In the genomic region with DNA sequence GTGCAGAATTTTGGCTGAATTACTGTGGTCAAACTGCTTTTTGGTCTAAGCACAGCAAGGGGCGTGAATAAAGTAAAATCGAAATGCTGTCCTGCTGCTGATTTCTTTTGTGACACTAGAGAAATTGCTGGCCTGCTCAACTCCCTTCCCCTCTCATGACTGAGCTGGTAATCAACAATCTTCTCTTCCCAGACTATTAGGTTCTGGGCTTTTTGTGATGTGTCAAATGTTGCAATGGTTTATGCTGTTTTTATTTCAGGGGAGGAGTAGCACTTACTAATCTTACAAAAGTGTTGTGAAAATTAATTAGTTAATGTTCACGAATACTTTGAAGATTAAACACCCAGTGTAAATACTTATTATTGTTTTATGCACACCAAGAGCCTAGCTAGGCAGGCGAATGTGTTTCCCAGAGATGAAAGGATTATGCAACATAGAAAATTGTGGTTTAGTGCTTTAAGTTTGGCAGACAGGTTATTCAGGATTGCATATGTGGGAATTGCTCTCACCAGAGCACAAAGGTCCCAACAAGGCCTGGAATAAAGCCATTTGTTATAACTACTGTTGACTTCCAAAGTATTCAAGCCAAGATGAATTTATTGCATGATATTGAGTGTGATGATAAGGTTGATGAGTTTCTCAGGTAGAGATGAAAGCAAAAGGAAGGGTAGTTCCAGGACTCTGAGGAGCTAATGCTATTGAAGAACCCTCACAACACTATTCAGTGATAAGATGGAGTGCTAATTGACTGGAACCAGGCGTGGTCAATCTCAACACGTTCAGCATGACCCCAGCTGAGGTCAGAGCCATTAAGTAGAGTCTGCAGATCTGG, we compare ENCODE assay signal across 14 cellular contexts.
DNase-seq lines count a peak whose midpoint lies in the region; ATAC-seq and TF ChIP-seq lines count a peak whose summit lies in the region.
"Had no signal": no experiment of that assay in that cellular context is flagged by ENCODE, and none has a peak within 500 bp of the region (broad histone marks: within the 10 kb centered on the region; RNA-seq: fewer than 3 reads in every experiment).

No MANE protein-coding gene starts in this region.

- H3K4me1 ChIP-seq in right atrium auricular region (no peaks in the 10 kb centered on the region), right cardiac atrium (ENCODE audit: control insufficient read depth, insufficient read depth, low read length) (no peaks in the 10 kb centered on the region), upper lobe of left lung (peaks cover 0 to 3% (median 0%) of the 10 kb centered on the region in 4 donors), suprapubic skin (peaks cover 5% of the 10 kb centered on the region)
- H3K4me1 ChIP-seq: SJSA1 had no signal

- in situ Hi-C loops in astrocyte of the cerebellum (cut with HindIII; ENCODE audit: low sequenced_read_pairs): no loop called here

- peak in 2 of 4 donors; percentile 30 to 85 for TF ChIP-seq EP300 in upper lobe of left lung (IDR thresholded peaks at IDR 0.05)
- TF ChIP-seq EP300 in suprapubic skin (IDR thresholded peaks at IDR 0.05): no peak

- H3K4me3 ChIP-seq in right atrium auricular region (no peak overlapping the region), astrocyte of the cerebellum (ENCODE audit: low read depth, low read length) (no peak overlapping the region), right cardiac atrium (ENCODE audit: low read length) (no peak overlapping the region), upper lobe of left lung (no peak overlapping the region), suprapubic skin (no peak overlapping the region)
- H3K4me3 ChIP-seq: SJSA1, skin epidermis had no signal

- intact Hi-C loops in Right ventricle myocardium superior (cut with DNase I) (no loop called here), right cardiac atrium (cut with DNase I) (loop anchor here in 1 of 4 donors (5.0 kb wide), 1 partner anchor 275 kb away; no protein-coding TSS in a partner anchor)

- H3K27ac ChIP-seq in right atrium auricular region (peak overlapping the region in 1 of 2 donors; percentile 28), right cardiac atrium (ENCODE audit: low read length) (no peak overlapping the region), upper lobe of left lung (peak overlapping the region in 2 of 4 donors; percentile 54 to 55), suprapubic skin (no peak overlapping the region)
- H3K27ac ChIP-seq: SJSA1, skin epidermis had no signal

- ATAC-seq in Right ventricle myocardium superior (ENCODE audit: poor library complexity): peak; percentile 96
- peak; percentile 64 to 86 for ATAC-seq in right cardiac atrium
- ATAC-seq in upper lobe of left lung (ENCODE audit: low FRiP score in 2 of 2): peak; percentile 72 to 86
- no peak for ATAC-seq in GM21786 (IDR thresholded peaks at IDR 0.05; ENCODE audit: unreplicated experiment)

- no peak for TF ChIP-seq CTCF in right atrium auricular region (IDR thresholded peaks at IDR 0.05)
- TF ChIP-seq CTCF in astrocyte of the cerebellum (IDR thresholded peaks at IDR 0.05; ENCODE audit: low read depth, low read length, missing control alignments): no peak
- no peak for TF ChIP-seq CTCF in upper lobe of left lung (IDR thresholded peaks at IDR 0.05)
- TF ChIP-seq CTCF in suprapubic skin (IDR thresholded peaks at IDR 0.05): no peak

- H3K9me3 ChIP-seq in right atrium auricular region (no peaks in the 10 kb centered on the region), right cardiac atrium (ENCODE audit: control insufficient read depth, low read length) (no peaks in the 10 kb centered on the region), upper lobe of left lung (no peaks in the 10 kb centered on the region), suprapubic skin (no peaks in the 10 kb centered on the region)
- H3K9me3 ChIP-seq: SJSA1 had no signal

- H3K27me3 ChIP-seq in right atrium auricular region (no peaks in the 10 kb centered on the region), right cardiac atrium (ENCODE audit: control insufficient read depth, insufficient read depth) (no peaks in the 10 kb centered on the region), upper lobe of left lung (no peaks in the 10 kb centered on the region), suprapubic skin (no peaks in the 10 kb centered on the region)
- H3K27me3 ChIP-seq: SJSA1 had no signal

- TF ChIP-seq POLR2A in upper lobe of left lung (IDR thresholded peaks at IDR 0.05): no peak
- TF ChIP-seq POLR2A in suprapubic skin (IDR thresholded peaks at IDR 0.05): no peak

- WGBS in right cardiac atrium: 61% methylated on average over 6 of the region's 6 CpGs
- WGBS in upper lobe of left lung, 2 donors: 54 to 63% methylated on average over 6 of the region's 6 CpGs
- WGBS in suprapubic skin: 63% methylated on average over 6 of the region's 6 CpGs

- DNase-seq in Right ventricle myocardium superior (no peak), right atrium auricular region (ENCODE audit: low spot score) (no peak), astrocyte of the cerebellum (ENCODE audit: low read depth) (peak; percentile 53), right cardiac atrium (no peak), upper lobe of left lung (peak in 1 of 2 donors; percentile 73), suprapubic skin (ENCODE audit: low spot score in 2 of 2) (no peak), islet precursor cell (no peak)
- DNase-seq: activated naive CD8-positive, alpha-beta T cell treated with anti-CD3 and anti-CD28 coated beads for 36 hours; effector memory CD4-positive, alpha-beta T cell; hippocampal formation; Kasumi-1 had no signal

- H3K36me3 ChIP-seq in right atrium auricular region (no peaks in the 10 kb centered on the region), upper lobe of left lung (no peaks in the 10 kb centered on the region), suprapubic skin (no peaks in the 10 kb centered on the region)
- H3K36me3 ChIP-seq: SJSA1 had no signal
